In the genomic region with DNA sequence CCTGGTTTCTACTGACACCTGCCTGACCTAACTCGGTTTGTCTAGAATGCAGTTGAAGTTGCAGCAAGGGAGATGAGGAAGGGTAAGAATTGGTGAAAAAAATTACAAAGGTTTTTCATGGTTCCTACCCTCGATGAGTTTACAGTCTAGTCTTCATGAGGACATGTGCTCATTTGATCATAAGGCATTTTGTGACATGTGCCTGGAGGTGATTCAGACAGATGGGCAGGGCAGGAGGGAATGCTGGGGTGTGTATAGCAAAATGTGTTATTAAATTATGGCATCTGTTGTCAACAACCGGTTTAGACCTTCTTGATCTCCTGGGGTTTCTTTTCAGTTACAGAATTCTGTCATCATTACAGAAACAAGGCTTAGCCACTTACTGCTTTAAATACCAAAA, we compare ENCODE assay signal across 31 cellular contexts.
"Had no signal": no experiment of that assay in that cellular context is flagged by ENCODE, and none has a peak within 500 bp of the region (broad histone marks: within the 10 kb centered on the region; RNA-seq: fewer than 3 reads in every experiment).

No MANE protein-coding gene starts in this region.

- H3K27me3 ChIP-seq: pancreas, sigmoid colon, spleen, tibial nerve, uterus had no signal

- FAIRE-seq: keratinocyte, pancreas, small intestine had no signal

- H3K4me3 ChIP-seq: lower lobe of right lung, pancreas, prostate gland, sigmoid colon, spleen, tibial nerve, uterus had no signal

- H3K36me3 ChIP-seq: lower lobe of right lung, pancreas, prostate gland, sigmoid colon, spleen, tibial nerve, uterus had no signal

- H3K27me3 Mint-ChIP-seq: stimulated activated memory B cell treated with anti-CD40 and anti-IgM and Interleukin-4, amounts not matched to agents 10 μg/mL and 1 μg/mL and 100 μg/mL, for 72 hours; stimulated activated naive CD8-positive, alpha-beta T cell treated with anti-CD3 and anti-CD28 coated beads, Interleukin-15, amount 100 ng/mL, for 72 hours; type B pancreatic cell had no signal

- H3K27ac ChIP-seq: lower lobe of right lung, pancreas, prostate gland, sigmoid colon, spleen, tibial nerve, uterus had no signal

- H3K4me1 ChIP-seq: pancreas, prostate gland, tibial nerve, uterus had no signal

- H3K9me3 Mint-ChIP-seq: naive thymus-derived CD8-positive, alpha-beta T cell; nephron; neural crest cell; stimulated activated memory B cell treated with anti-CD40 and anti-IgM and Interleukin-4, amounts not matched to agents 10 μg/mL and 1 μg/mL and 100 μg/mL, for 72 hours; stimulated activated naive CD8-positive, alpha-beta T cell treated with anti-CD3 and anti-CD28 coated beads, Interleukin-15, amount 100 ng/mL, for 72 hours; type B pancreatic cell had no signal

- H3K36me3 Mint-ChIP-seq: naive thymus-derived CD8-positive, alpha-beta T cell; stimulated activated memory B cell treated with anti-CD40 and anti-IgM and Interleukin-4, amounts not matched to agents 10 μg/mL and 1 μg/mL and 100 μg/mL, for 72 hours; type B pancreatic cell had no signal

- DNase-seq: hippocampal formation; kidney glomerular epithelial cell; left cardiac atrium; lower lobe of right lung; mammary epithelial cell; mesenchymal stem cell; naive thymus-derived CD8-positive, alpha-beta T cell; nucleus accumbens; pancreas; posterior cingulate gyrus; retina; right cardiac atrium; sigmoid colon; small intestine; spleen; stimulated activated CD4-positive, alpha-beta T cell treated with anti-CD3 and anti-CD28 coated beads, Interleukin-1b, Interleukin-23, amount 100 ng/mL, for 48 hours; stimulated activated CD4-positive, alpha-beta T cell treated with anti-CD3 and anti-CD28 coated beads, Interleukin-2, amount 100 ng/mL, for 48 hours; stimulated activated CD4-positive, alpha-beta T cell treated with anti-CD3 and anti-CD28 coated beads, Interleukin-4, amount 100 ng/mL, for 4 hours; stimulated activated CD8-positive, alpha-beta memory T cell treated with anti-CD3 and anti-CD28 coated beads, Interleukin-4, amount 100 ng/mL, for 48 hours; stimulated activated naive CD4-positive, alpha-beta T cell treated with Interleukin-2 at 50 U/mL for 16 hours; stimulated activated naive CD8-positive, alpha-beta T cell treated with anti-CD3 and anti-CD28 coated beads, Interleukin-15, amount 100 ng/mL, for 72 hours; substantia nigra; uterus had no signal

- ATAC-seq: left cardiac atrium; left lobe of liver; lower lobe of right lung; naive thymus-derived CD8-positive, alpha-beta T cell; pancreas; right cardiac atrium; stimulated activated memory B cell treated with anti-CD40 and anti-IgM and Interleukin-4, amounts not matched to agents 10 μg/mL and 1 μg/mL and 100 μg/mL, for 72 hours; stimulated activated naive CD8-positive, alpha-beta T cell treated with anti-CD3 and anti-CD28 coated beads, Interleukin-15, amount 100 ng/mL, for 72 hours had no signal

- H3K27ac Mint-ChIP-seq: naive thymus-derived CD8-positive, alpha-beta T cell; stimulated activated memory B cell treated with anti-CD40 and anti-IgM and Interleukin-4, amounts not matched to agents 10 μg/mL and 1 μg/mL and 100 μg/mL, for 72 hours; stimulated activated naive CD8-positive, alpha-beta T cell treated with anti-CD3 and anti-CD28 coated beads, Interleukin-15, amount 100 ng/mL, for 72 hours; type B pancreatic cell had no signal

- H3K4me3 Mint-ChIP-seq: naive thymus-derived CD8-positive, alpha-beta T cell; nephron; neural crest cell; stimulated activated memory B cell treated with anti-CD40 and anti-IgM and Interleukin-4, amounts not matched to agents 10 μg/mL and 1 μg/mL and 100 μg/mL, for 72 hours; stimulated activated naive CD8-positive, alpha-beta T cell treated with anti-CD3 and anti-CD28 coated beads, Interleukin-15, amount 100 ng/mL, for 72 hours; type B pancreatic cell had no signal

- H3K4me1 Mint-ChIP-seq: neural crest cell had no signal

- H3K9me3 ChIP-seq: lower lobe of right lung, pancreas, prostate gland, sigmoid colon, spleen, uterus had no signal
